8 cellular contexts compared by ENCODE assay signal in the genomic region with DNA sequence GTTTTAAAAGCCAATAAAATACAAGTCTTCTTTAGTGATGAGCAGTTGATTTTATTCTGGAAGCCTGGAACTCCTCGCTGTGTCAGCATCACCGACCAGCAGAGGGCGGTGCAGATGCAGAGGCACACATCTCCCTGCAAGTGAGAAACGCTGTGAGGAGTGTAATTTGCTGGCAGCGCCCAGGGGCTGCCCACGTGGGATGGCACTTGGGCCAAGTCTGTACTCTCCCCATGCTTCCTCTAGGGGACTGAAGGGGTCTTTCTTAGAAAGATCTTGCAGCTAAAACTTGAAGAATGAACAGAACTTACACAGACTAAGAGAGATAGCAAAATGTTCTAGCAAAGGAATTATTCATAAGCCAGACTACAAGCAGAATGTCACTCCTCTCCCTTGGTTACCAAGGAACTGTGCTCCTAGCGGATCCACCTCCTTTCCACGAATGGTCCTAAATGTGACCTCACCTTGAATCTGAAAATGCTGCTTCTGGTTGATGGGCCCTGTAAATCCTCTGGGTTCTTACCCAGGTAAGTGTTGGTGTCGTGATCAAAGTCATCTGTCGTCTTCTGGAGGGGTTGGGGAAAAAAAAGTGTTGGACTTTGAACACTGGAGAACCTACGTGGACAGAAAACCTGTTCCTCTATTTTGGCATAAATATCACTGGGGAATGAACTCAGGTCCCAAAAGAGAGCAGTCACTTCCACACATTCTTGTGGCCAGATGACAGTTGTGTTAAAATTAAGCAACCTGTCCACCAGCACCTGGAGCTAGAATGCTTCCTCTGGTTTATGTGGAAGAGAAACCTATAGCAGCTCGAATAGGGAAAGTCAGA. TPM values are rescaled to one million over a fixed set of nuclear protein-coding genes. Genes with fewer than 3 reads are reported as not detected.
DNase-seq lines count a peak whose midpoint lies in the region; ATAC-seq, FAIRE-seq and TF ChIP-seq lines count a peak whose summit lies in the region.

No MANE protein-coding gene starts in this region.

- FAIRE-seq in pancreas (lab: Jason Lieb, UNC), result no peak

- intact Hi-C loops in pancreas (cut with DNase I), result no loop called here

- H3K36me3 ChIP-seq in pancreas, result no peaks in the 10 kb centered on the region
- H3K36me3 ChIP-seq in tibial nerve, result no peaks in the 10 kb centered on the region

- no peak for TF ChIP-seq POLR2A in tibial nerve (IDR thresholded peaks at IDR 0.05)

- no peaks in the 10 kb centered on the region for H3K9me3 ChIP-seq in pancreas
- H3K9me3 ChIP-seq in tibial nerve, result peaks cover 0 to 6% (median 0%) of the 10 kb centered on the region in 4 donors

- peaks cover 0 to 6% (median 0%) of the 10 kb centered on the region in 3 donors for H3K4me1 ChIP-seq in pancreas
- peaks cover 0 to 3% (median 0%) of the 10 kb centered on the region in 4 donors for H3K4me1 ChIP-seq in tibial nerve

- WGBS in pancreas, 2 donors, result 14 to 15% methylated on average over 12 of the region's 12 CpGs
- WGBS in tibial nerve, 2 donors, result 28 to 30% methylated on average over 12 of the region's 12 CpGs

- H3K27ac ChIP-seq in pancreas (no peak overlapping the region), tibial nerve (no peak overlapping the region)

- no peak overlapping the region for H3K4me3 ChIP-seq in pancreas
- no peak overlapping the region for H3K4me3 ChIP-seq in tibial nerve

- DNase-seq in G401 (ENCODE audit: low spot score) (peak; percentile 54), KG1 (lab: John Stamatoyannopoulos, UW) (peak; percentile 79), SHP77 (lab: John Stamatoyannopoulos, UW) (peak; percentile 26 to 49), germinal center (ENCODE audit: low spot score) (peak; percentile 81), pancreas (peak; percentile 76 to 94 (median 88)), tibial nerve (ENCODE audit: low spot score in 2 of 2) (peak; percentile 64 to 84)
- DNase-seq in activated effector memory CD4-positive, alpha-beta T cell treated with anti-CD3 and anti-CD28 coated beads, Interleukin-2, amount 50 U/mL, for 16 hours, result peak; percentile 91

- H3K27me3 ChIP-seq in pancreas (no peaks in the 10 kb centered on the region), tibial nerve (no peaks in the 10 kb centered on the region)

- ATAC-seq in GM21825 (IDR thresholded peaks at IDR 0.05; ENCODE audit: unreplicated experiment), result peak; percentile 93
- peak; percentile 97 to 99 (median 99) for ATAC-seq in pancreas

- TF ChIP-seq CTCF in pancreas (IDR thresholded peaks at IDR 0.05) (peak; percentile 79 to 88 (median 86)), tibial nerve (IDR thresholded peaks at IDR 0.05) (peak; percentile 73 to 91 (median 83))

- in situ Hi-C loops in G401 (cut with HindIII; ENCODE audit: low sequenced_read_pairs), result no loop called here

- no peak for TF ChIP-seq EP300 in tibial nerve (IDR thresholded peaks at IDR 0.05)

RNA-seq across cellular contexts. Expression of a gene that starts 31.8 kb away (rescaled TPM):
- 0.75 and 2.0 TPM in 2 replicates for total RNA-seq in G401 (2014; rRNA removed; shearing (Covaris generic))
- total RNA-seq in pancreas (under 1 TPM; 0.31 to 0.63 (median 0.51) TPM), tibial nerve (100 to 1,000 TPM in 3 of 4 donors, 10 to 100 TPM in 1; 53.7 to 342 (median 305) TPM)
- under 1 TPM; 0.28 to 0.30 TPM for polyA plus RNA-seq in pancreas

Comparison
In these comparisons a context has a peak if more than half of its experiments do, and no peak if none do; other contexts are left out.
1. DNase-seq: peak in every context shown above with its lines; median percentile 91 in activated effector memory CD4-positive, alpha-beta T cell treated with anti-CD3 and anti-CD28 coated beads, Interleukin-2, amount 50 U/mL, for 16 hours; 88 in pancreas; 81 in germinal center; 79 in KG1; 74 in tibial nerve; 54 in G401; 38 in SHP77.
2. RNA of a gene that starts 31.8 kb away (total RNA-seq): 53.7 to 342 TPM in tibial nerve; 0.75 to 2.0 TPM in G401 and 0.31 to 0.63 TPM in pancreas; every median in the first group is over 10 times any median in the second.